In genomic region chr7:139094596-139094995, GRCh38 we compare ENCODE assay signal across 9 cellular contexts. TPM values are rescaled to one million over a fixed set of nuclear protein-coding genes. Genes with fewer than 3 reads are reported as not detected.
DNase-seq lines count a peak whose midpoint lies in the region; ATAC-seq and TF ChIP-seq lines count a peak whose summit lies in the region.
"Had no signal": no experiment of that assay in that cellular context is flagged by ENCODE, and none has a peak within 500 bp of the region (broad histone marks: within the 10 kb centered on the region; RNA-seq: fewer than 3 reads in every experiment).

No MANE protein-coding gene starts in this region.

- peak overlapping the region; percentile 89 for H3K4me3 Mint-ChIP-seq in CD4-positive, alpha-beta T cell
- peak overlapping the region; percentile 80 for H3K4me3 Mint-ChIP-seq in activated naive CD4-positive, alpha-beta T cell treated with anti-CD3 and anti-CD28 coated beads, Interleukin-2, amount 10 ng/mL, durations not matched to agents 7 days and 5 days
- no peak overlapping the region for H3K4me3 Mint-ChIP-seq in mesothelial cell of epicardium

- H3K9me3 ChIP-seq in CD4-positive, alpha-beta T cell (ENCODE audit: control insufficient read depth, low read length), result no peaks in the 10 kb centered on the region

- no peak for TF ChIP-seq CTCF in CD4-positive, alpha-beta T cell (IDR thresholded peaks at IDR 0.05)
- no peak for TF ChIP-seq CTCF in mesothelial cell of epicardium (IDR thresholded peaks at IDR 0.05; ENCODE audit: unreplicated experiment)

- peak; percentile 17 for ATAC-seq in CD4-positive, alpha-beta T cell (ENCODE audit: poor library complexity)
- peak; percentile 15 for ATAC-seq in HG02852 (IDR thresholded peaks at IDR 0.05; ENCODE audit: unreplicated experiment)

- H3K27me3 Mint-ChIP-seq in CD4-positive, alpha-beta T cell, result no peaks in the 10 kb centered on the region
- H3K27me3 Mint-ChIP-seq in activated naive CD4-positive, alpha-beta T cell treated with anti-CD3 and anti-CD28 coated beads, Interleukin-2, amount 10 ng/mL, durations not matched to agents 7 days and 5 days, result no peaks in the 10 kb centered on the region
- no peaks in the 10 kb centered on the region for H3K27me3 Mint-ChIP-seq in mesothelial cell of epicardium (ENCODE audit: low read depth)

- CTCF ChIA-PET in CD4-positive, alpha-beta T cell (lab: Charles Lee), result interaction anchor here (0.7 to 2.9 kb wide), 13 partner anchors 9 to 141 kb away, joined by 3 to 38 read pairs (median 5); partner anchors contain the start of genes ZC3HAV1 and ZC3HAV1L
- CTCF ChIA-PET in activated naive CD4-positive, alpha-beta T cell treated with anti-CD3 and anti-CD28 coated beads, Interleukin-2, amount 10 ng/mL, durations not matched to agents 7 days and 5 days (lab: Charles Lee), result interaction anchor here (1.0 to 2.6 kb wide), 10 partner anchors 9 to 265 kb away, joined by 3 to 23 read pairs (median 5); partner anchors contain the start of gene LUC7L2

- H3K27ac ChIP-seq in CD4-positive, alpha-beta T cell (ENCODE audit: low read depth, low read length), result peak overlapping the region; percentile 80
- no peak overlapping the region for H3K27ac ChIP-seq in caudate nucleus (ENCODE audit: low read depth, low read length)

- peaks cover 86% of the 10 kb centered on the region for H3K4me1 Mint-ChIP-seq in CD4-positive, alpha-beta T cell (ENCODE audit: low read depth)
- H3K4me1 Mint-ChIP-seq in activated naive CD4-positive, alpha-beta T cell treated with anti-CD3 and anti-CD28 coated beads, Interleukin-2, amount 10 ng/mL, durations not matched to agents 7 days and 5 days, result peaks cover 90% of the 10 kb centered on the region
- H3K4me1 Mint-ChIP-seq in mesothelial cell of epicardium, result peaks cover 27% of the 10 kb centered on the region

- peak overlapping the region; percentile 92 for H3K27ac Mint-ChIP-seq in CD4-positive, alpha-beta T cell
- peak overlapping the region; percentile 97 for H3K27ac Mint-ChIP-seq in activated naive CD4-positive, alpha-beta T cell treated with anti-CD3 and anti-CD28 coated beads, Interleukin-2, amount 10 ng/mL, durations not matched to agents 7 days and 5 days
- H3K27ac Mint-ChIP-seq in mesothelial cell of epicardium, result peak overlapping the region; percentile 2

- DNase-seq in CD4-positive, alpha-beta T cell, result no peak
- DNase-seq in activated naive CD4-positive, alpha-beta T cell treated with anti-CD3 and anti-CD28 coated beads, Interleukin-2, amount 10 ng/mL, durations not matched to agents 7 days and 5 days, result peak; percentile 50
- no peak for DNase-seq in mesothelial cell of epicardium (ENCODE audit: low spot score in 2 of 2, unreplicated experiment in 2 of 2)
- DNase-seq in caudate nucleus (lab: John Stamatoyannopoulos, UW), result no peak
- DNase-seq in HuH-7 (ENCODE audit: low spot score), result no peak
- no peak for DNase-seq in SKM-1 treated with dmso at 0.1 percent for 144 hours (lab: John Stamatoyannopoulos, UW; ENCODE audit: unreplicated experiment)
- no peak for DNase-seq in NCI-H1105 treated with DMSO at 0.1 percent for 48 hours (lab: John Stamatoyannopoulos, UW)
- DNase-seq: DMS79 had no signal

- POLR2A ChIA-PET in CD4-positive, alpha-beta T cell (lab: Charles Lee), result interaction anchor here (0.5 to 3.1 kb wide), 34 partner anchors 9 to 1036 kb away, joined by 3 to 171 read pairs (median 8); partner anchors contain the start of genes FMC1, LUC7L2, TRIM24 and ZC3HAV1

- no peaks in the 10 kb centered on the region for H3K9me3 Mint-ChIP-seq in CD4-positive, alpha-beta T cell
- H3K9me3 Mint-ChIP-seq in activated naive CD4-positive, alpha-beta T cell treated with anti-CD3 and anti-CD28 coated beads, Interleukin-2, amount 10 ng/mL, durations not matched to agents 7 days and 5 days, result no peaks in the 10 kb centered on the region
- H3K9me3 Mint-ChIP-seq in mesothelial cell of epicardium, result no peaks in the 10 kb centered on the region

- intact Hi-C loops in CD4-positive, alpha-beta T cell (cut with DNase I, micrococcal nuclease), result loop anchor here in 1 of 2 experiments (2.0 kb wide), 1 partner anchor 20 kb away; no protein-coding TSS in a partner anchor

- H3K36me3 Mint-ChIP-seq in CD4-positive, alpha-beta T cell (ENCODE audit: low read depth), result peaks cover 80% of the 10 kb centered on the region
- peaks cover 76% of the 10 kb centered on the region for H3K36me3 Mint-ChIP-seq in activated naive CD4-positive, alpha-beta T cell treated with anti-CD3 and anti-CD28 coated beads, Interleukin-2, amount 10 ng/mL, durations not matched to agents 7 days and 5 days
- H3K36me3 Mint-ChIP-seq in mesothelial cell of epicardium, result peaks cover 13% of the 10 kb centered on the region

- H3K27me3 ChIP-seq in CD4-positive, alpha-beta T cell (ENCODE audit: control insufficient read depth, insufficient read depth, low read length), result no peaks in the 10 kb centered on the region

RNA-seq across cellular contexts. Expression of gene ZC3HAV1, which starts 14.9 kb away (rescaled TPM):
- 100 to 1,000 TPM; 169 to 178 TPM for total RNA-seq in CD4-positive, alpha-beta T cell
- total RNA-seq in mesothelial cell of epicardium, result 23.7 to 24.1 TPM (median 23.7 TPM) in 3 replicates

RNA-seq across cellular contexts. Expression of gene ZC3HAV1L, which starts 58.8 kb away (rescaled TPM):
- total RNA-seq in CD4-positive, alpha-beta T cell, result under 1 TPM; 0.44 to 0.50 TPM
- 1.7 to 2.2 TPM (median 1.9 TPM) in 3 replicates for total RNA-seq in mesothelial cell of epicardium

Comparison
In these comparisons a context has a peak if more than half of its experiments do, and no peak if none do; other contexts are left out.
1. H3K27ac Mint-ChIP-seq: peak in every context shown above with its lines; median percentile 97 in activated naive CD4-positive, alpha-beta T cell treated with anti-CD3 and anti-CD28 coated beads, Interleukin-2, amount 10 ng/mL, durations not matched to agents 7 days and 5 days; 92 in CD4-positive, alpha-beta T cell; 2 in mesothelial cell of epicardium.